23 cellular contexts compared by ENCODE assay signal in the genomic region with DNA sequence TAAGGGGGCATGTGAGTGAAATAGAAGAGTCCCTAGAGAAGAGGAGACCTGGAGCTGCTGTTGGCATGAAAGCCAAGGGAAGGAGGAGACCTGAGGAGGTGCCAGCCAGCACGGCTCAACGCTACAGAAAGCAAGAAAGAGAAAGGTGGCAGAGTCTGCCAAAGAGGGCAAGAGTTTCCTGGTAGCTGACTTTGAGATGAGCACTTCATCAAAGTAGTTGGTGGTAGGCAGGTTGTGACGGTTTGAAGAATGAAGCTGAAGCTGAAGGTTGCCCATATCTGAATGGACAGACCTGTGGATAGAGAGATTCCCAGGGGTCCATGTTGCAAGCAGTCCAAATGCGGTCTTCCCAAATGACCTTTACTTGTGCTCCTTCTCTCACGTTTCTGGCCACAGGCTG. TPM values are rescaled to one million over a fixed set of nuclear protein-coding genes. Genes with fewer than 3 reads are reported as not detected.
DNase-seq lines count a peak whose midpoint lies in the region; ATAC-seq, FAIRE-seq and TF ChIP-seq lines count a peak whose summit lies in the region.
"Had no signal": no experiment of that assay in that cellular context is flagged by ENCODE, and none has a peak within 500 bp of the region (broad histone marks: within the 10 kb centered on the region; RNA-seq: fewer than 3 reads in every experiment).

No MANE protein-coding gene starts in this region.

- H3K27ac ChIP-seq in right atrium auricular region (no peak overlapping the region), heart right ventricle (no peak overlapping the region), astrocyte (ENCODE audit: low read depth, low read length) (no peak overlapping the region), osteoblast (ENCODE audit: low read depth, low read length) (no peak overlapping the region)
- H3K27ac ChIP-seq: C4-2B had no signal

- H3K4me1 ChIP-seq in right atrium auricular region (no peaks in the 10 kb centered on the region), heart right ventricle (no peaks in the 10 kb centered on the region), astrocyte (ENCODE audit: insufficient read depth, low read length) (no peaks in the 10 kb centered on the region), osteoblast (ENCODE audit: insufficient read depth, low read length) (no peaks in the 10 kb centered on the region)

- TF ChIP-seq CTCF in right atrium auricular region (IDR thresholded peaks at IDR 0.05) (no peak), heart right ventricle (IDR thresholded peaks at IDR 0.05) (no peak), astrocyte (IDR thresholded peaks at IDR 0.05; ENCODE audit: insufficient read depth, low read depth, low read length) (no peak), osteocyte (IDR thresholded peaks at IDR 0.05) (no peak), osteoblast (IDR thresholded peaks at IDR 0.05; ENCODE audit: extremely low read depth, low read depth, low read length) (no peak)

- H3K27me3 Mint-ChIP-seq in astrocyte (ENCODE audit: low read depth, unreplicated experiment) = peaks cover 75% of the 10 kb centered on the region
- H3K27me3 Mint-ChIP-seq in osteocyte (ENCODE audit: unreplicated experiment) = peaks cover 67% of the 10 kb centered on the region

- H3K4me3 ChIP-seq in right atrium auricular region (no peak overlapping the region), heart right ventricle (no peak overlapping the region), astrocyte (ENCODE audit: insufficient read depth, low read depth, low read length) (no peak overlapping the region), osteoblast (ENCODE audit: insufficient read depth, low read length) (no peak overlapping the region)

- ATAC-seq in heart right ventricle = no peak
- ATAC-seq: CD8-positive, alpha-beta T cell; HepG2 had no signal

- no peak for FAIRE-seq in astrocyte (lab: Jason Lieb, UNC)
- FAIRE-seq: D721Med, G401.6, GM12891, GM19239, HepG2, HTR-8/SVneo had no signal

- H3K36me3 Mint-ChIP-seq in astrocyte (ENCODE audit: low read depth, unreplicated experiment) = peaks cover 4% of the 10 kb centered on the region
- H3K36me3 Mint-ChIP-seq in osteocyte (ENCODE audit: unreplicated experiment) = no peaks in the 10 kb centered on the region
- H3K36me3 Mint-ChIP-seq: CD8-positive, alpha-beta T cell had no signal

- peaks cover 4% of the 10 kb centered on the region for H3K4me1 Mint-ChIP-seq in astrocyte (ENCODE audit: low read depth, unreplicated experiment)
- no peaks in the 10 kb centered on the region for H3K4me1 Mint-ChIP-seq in osteocyte (ENCODE audit: unreplicated experiment)

- H3K27ac Mint-ChIP-seq in astrocyte (ENCODE audit: unreplicated experiment) = peak overlapping the region; percentile 11
- no peak overlapping the region for H3K27ac Mint-ChIP-seq in osteocyte (ENCODE audit: unreplicated experiment)
- H3K27ac Mint-ChIP-seq: CD8-positive, alpha-beta T cell; H9; HFFc6 had no signal

- H3K4me3 Mint-ChIP-seq in astrocyte (ENCODE audit: unreplicated experiment) (no peak overlapping the region), osteocyte (ENCODE audit: unreplicated experiment) (no peak overlapping the region)
- H3K4me3 Mint-ChIP-seq: CD8-positive, alpha-beta T cell; H9; HFFc6 had no signal

- no peaks in the 10 kb centered on the region for H3K9me3 ChIP-seq in right atrium auricular region
- no peaks in the 10 kb centered on the region for H3K9me3 ChIP-seq in heart right ventricle
- H3K9me3 ChIP-seq in astrocyte (ENCODE audit: insufficient read depth, low read depth, low read length) = no peaks in the 10 kb centered on the region
- H3K9me3 ChIP-seq in osteoblast (ENCODE audit: low read depth, low read length) = no peaks in the 10 kb centered on the region

- no peak overlapping the region for H3K9ac ChIP-seq in astrocyte (ENCODE audit: low read length)

- H2AFZ ChIP-seq in astrocyte (ENCODE audit: low read depth, low read length) (no peak overlapping the region), osteoblast (ENCODE audit: low read length) (no peak overlapping the region)

- H3K4me2 ChIP-seq in astrocyte (ENCODE audit: low read length) (no peak overlapping the region), osteoblast (ENCODE audit: insufficient read depth, low read length) (no peak overlapping the region)

- H3K36me3 ChIP-seq in right atrium auricular region = no peaks in the 10 kb centered on the region
- H3K36me3 ChIP-seq in heart right ventricle = no peaks in the 10 kb centered on the region
- no peaks in the 10 kb centered on the region for H3K36me3 ChIP-seq in astrocyte (ENCODE audit: insufficient read depth, low read length)
- no peaks in the 10 kb centered on the region for H3K36me3 ChIP-seq in osteoblast (ENCODE audit: insufficient read depth, low read length)

- no peaks in the 10 kb centered on the region for H3K27me3 ChIP-seq in right atrium auricular region
- H3K27me3 ChIP-seq in heart right ventricle = peaks cover 0 to 60% (median 26%) of the 10 kb centered on the region in 7 donors
- peaks cover 16% of the 10 kb centered on the region for H3K27me3 ChIP-seq in astrocyte (ENCODE audit: insufficient read depth, low read length)
- peaks cover 37% of the 10 kb centered on the region for H3K27me3 ChIP-seq in osteoblast (ENCODE audit: insufficient read depth, low read length)

- H4K20me1 ChIP-seq in astrocyte (ENCODE audit: insufficient read depth, low read length) (no peaks in the 10 kb centered on the region), osteoblast (ENCODE audit: insufficient read depth, low read length) (no peaks in the 10 kb centered on the region)

- peak; percentile 23 for DNase-seq in right atrium auricular region (ENCODE audit: low spot score)
- no peak for DNase-seq in heart right ventricle
- no peak for DNase-seq in astrocyte (ENCODE audit: low read depth)
- DNase-seq in osteocyte (ENCODE audit: extremely low spot score, unreplicated experiment) = peak; percentile 49
- no peak for DNase-seq in GM19238 (ENCODE audit: insufficient read length, low spot score)
- no peak for DNase-seq in posterior cingulate gyrus
- no peak for DNase-seq in osteoblast (ENCODE audit: insufficient read length, low spot score, missing footprints)
- DNase-seq: ACHN, COR-L47, DMS153, DMS79 treated with DMSO at 0.1 percent for 48 hours, EL, GOT3, HFFc6 had no signal

- intact Hi-C loops in heart right ventricle (cut with DNase I) = no loop called here
- intact Hi-C loops in posterior cingulate gyrus (cut with DNase I) = no loop called here

- no peaks in the 10 kb centered on the region for H3K79me2 ChIP-seq in astrocyte (ENCODE audit: insufficient read depth, low read length)
- H3K79me2 ChIP-seq in osteoblast (ENCODE audit: insufficient read depth, low read length) = no peaks in the 10 kb centered on the region

- H3K9me3 Mint-ChIP-seq in astrocyte (ENCODE audit: unreplicated experiment) = peaks cover 12% of the 10 kb centered on the region
- H3K9me3 Mint-ChIP-seq in osteocyte (ENCODE audit: unreplicated experiment) = peaks cover 6% of the 10 kb centered on the region
- H3K9me3 Mint-ChIP-seq: CD8-positive, alpha-beta T cell; H9; HFFc6 had no signal

- 76 to 77% methylated on average over 5 of the region's 5 CpGs for WGBS in heart right ventricle, 2 donors

RNA-seq across cellular contexts. Expression of a gene that starts 43.9 kb away (rescaled TPM):
- total RNA-seq in right atrium auricular region = 10 to 100 TPM in 1 of 2 donors, 1 to 10 TPM in 1; 8.5 to 11.3 TPM
- 10 to 100 TPM; 40.9 to 66.8 (median 50.4) TPM for total RNA-seq in heart right ventricle
- 1 to 10 TPM; 7.1 to 7.2 TPM for polyA plus RNA-seq in heart right ventricle
- total RNA-seq in astrocyte = 49.4 and 50.1 TPM in 2 replicates
- 45.8 and 50.6 TPM in 2 replicates for total RNA-seq in osteocyte
- 12.7 and 15.2 TPM in 2 replicates for total RNA-seq in osteoblast

RNA-seq across cellular contexts. Expression of a gene that starts 50.0 kb away (rescaled TPM):
- total RNA-seq in right atrium auricular region (100 to 1,000 TPM; 355 to 361 TPM), heart right ventricle (100 to 1,000 TPM; 321 to 498 (median 422) TPM), astrocyte (155 TPM in 2 replicates), osteocyte (151 and 169 TPM in 2 replicates), osteoblast (89.3 and 102 TPM in 2 replicates)
- 100 to 1,000 TPM; 750 to 915 TPM for polyA plus RNA-seq in heart right ventricle

Comparison
In these comparisons a context has a peak if more than half of its experiments do, and no peak if none do; other contexts are left out.
1. DNase-seq: peak in right atrium auricular region (single experiment) and osteocyte (single experiment); none in heart right ventricle (0 of 2), astrocyte (single experiment), GM19238 (single experiment), posterior cingulate gyrus (0 of 10) and osteoblast (single experiment).